Comparison of ENCODE assay signal across 8 cellular contexts in genomic region chr11:83063073-83063754, GRCh38. TPM values are rescaled to one million over a fixed set of nuclear protein-coding genes. Genes with fewer than 3 reads are reported as not detected.
DNase-seq lines count a peak whose midpoint lies in the region; ATAC-seq, FAIRE-seq and TF ChIP-seq lines count a peak whose summit lies in the region.

No MANE protein-coding gene starts in this region.

- H3K4me3 ChIP-seq in GM12865 (ENCODE audit: low read depth, low read length) (peak overlapping the region; percentile 53), GM12878 (peak overlapping the region; percentile 66), mucosa of rectum (ENCODE audit: low read length in 2 of 2) (peak overlapping the region; percentile 16 to 20)

- no peaks in the 10 kb centered on the region for H3K27me3 ChIP-seq in GM12878 (replicated peaks in 1 of 2; ENCODE audit: control insufficient read depth in 2 of 2, insufficient read depth in 2 of 2, low read length in 1 of 2)
- no peaks in the 10 kb centered on the region for H3K27me3 ChIP-seq in mucosa of rectum (ENCODE audit: control insufficient read depth in 2 of 2, insufficient read depth in 2 of 2, low read length in 2 of 2)

- SMC1A ChIA-PET in GM12878 (lab: Charles Lee; ENCODE audit: uncharacterized antibody, unreplicated experiment) = interaction anchor here (0.6 to 9.2 kb wide), 29 partner anchors 8 to 143 kb away, joined by 3 to 138 read pairs (median 6); partner anchors contain the start of genes PCF11 and RAB30

- peak overlapping the region; percentile 84 for H3K4me2 ChIP-seq in GM12878 (ENCODE audit: control insufficient read depth, insufficient read depth)

- H3K27ac ChIP-seq in GM12878 (ENCODE audit: control insufficient read depth, insufficient read depth) = peak overlapping the region; percentile 96
- peak overlapping the region; percentile 55 to 71 for H3K27ac ChIP-seq in mucosa of rectum (ENCODE audit: low read depth in 2 of 2, low read length in 2 of 2)

- no peak for TF ChIP-seq POLR2A in GM12878 (IDR thresholded peaks at IDR 0.05; ENCODE audit: low read depth, low read length)

- H2AFZ ChIP-seq in GM12878 (ENCODE audit: control insufficient read depth, low read depth, low read length) = peak overlapping the region; percentile 49; the same call in 1 of the 2 replicates

- H3K36me3 ChIP-seq in GM12878 (ENCODE audit: control insufficient read depth in 2 of 2, insufficient read depth in 2 of 2, low read length in 1 of 2) (peaks cover 0 to 4% of the 10 kb centered on the region in 2 experiments; a peak in 2 of 4 replicates), mucosa of rectum (ENCODE audit: control insufficient read depth in 2 of 2, insufficient read depth in 2 of 2, low read length in 2 of 2) (no peaks in the 10 kb centered on the region)

- H3K4me1 ChIP-seq in GM12878 (ENCODE audit: control insufficient read depth, insufficient read depth, low read length) (peaks cover 43% of the 10 kb centered on the region), mucosa of rectum (ENCODE audit: control insufficient read depth in 2 of 2, insufficient read depth in 2 of 2, low read length in 2 of 2) (peaks cover 0 to 4% of the 10 kb centered on the region in 2 donors)

- no TSS peak for BruUV-seq in GM12878 (replicated peaks; lab: Mats Ljungman, UMichigan)

- no peak for TF ChIP-seq RAD21 in GM12878 (IDR thresholded peaks at IDR 0.05; ENCODE audit: insufficient read depth, low read depth, low read length)

- H4K20me1 ChIP-seq in GM12878 (ENCODE audit: control insufficient read depth, insufficient read depth) = no peaks in the 10 kb centered on the region

- in situ Hi-C loops in GM12878 (cut with MboI) = no loop called here

- TF ChIP-seq EP300 in GM12878 (IDR thresholded peaks at IDR 0.05; ENCODE audit: borderline replicate concordance in 1 of 2, control insufficient read depth in 1 of 2, low read depth in 2 of 2, low read length in 2 of 2) = peak; percentile 96 to 98

- POLR2A ChIA-PET in GM12878 (lab: Charles Lee) (interaction anchor here (0.6 to 12.1 kb wide), 23 partner anchors 8 to 289 kb away, joined by 3 to 142 read pairs (median 5); partner anchors contain the start of genes DDIAS, PCF11, PRCP and RAB30), HEK293T (lab: Yijun Ruan, JAX) (interaction anchor here (1.0 to 2.5 kb wide), 2 partner anchors 8 to 10 kb away, joined by 3 to 7 read pairs; partner anchors contain the start of gene RAB30)

- DNase-seq in GM12865 (ENCODE audit: low read depth) (peak; percentile 87), GM12878 (ENCODE audit: low read depth, low spot score) (peak; percentile 88), HEK293T (ENCODE audit: extremely low spot score) (no peak), NCI-H2171 treated with DMSO at 0.1 percent for 48 hours (lab: John Stamatoyannopoulos, UW) (no peak)
- DNase-seq in activated CD4-positive, alpha-beta T cell treated with anti-CD3 and anti-CD28 coated beads, Interleukin-2, amount 50 U/mL, for 1 hour = no peak

- H3K9ac ChIP-seq in GM12878 (ENCODE audit: control insufficient read depth, insufficient read depth, low read length) (peak overlapping the region; percentile 71), mucosa of rectum (ENCODE audit: low read depth in 1 of 2, low read length in 2 of 2) (peak overlapping the region in 1 of 2 donors; percentile 15)

- ATAC-seq in GM21423 (IDR thresholded peaks at IDR 0.05; ENCODE audit: unreplicated experiment) = peak; percentile 60
- ATAC-seq in HG03571 (IDR thresholded peaks at IDR 0.05; ENCODE audit: unreplicated experiment) = peak; percentile 65
- ATAC-seq in GM12878 = peak; percentile 77

- FAIRE-seq in GM12878 (lab: Jason Lieb, UNC) = peak; percentile 84

- TF ChIP-seq CTCF in GM12865 (IDR thresholded peaks at IDR 0.05; ENCODE audit: insufficient read depth, low read depth, low read length, missing control alignments) = no peak
- TF ChIP-seq CTCF in GM12878 (IDR thresholded peaks at IDR 0.05 in 2 of 3, conservative IDR thresholded peaks at IDR 0.05 in 1 of 3; ENCODE audit: control insufficient read depth in 2 of 3, extremely low read depth in 1 of 3, insufficient read depth in 1 of 3, low read depth in 3 of 3, low read length in 3 of 3) = no peak

- CTCF ChIA-PET in GM12878 (lab: Yijun Ruan, JAX) (interaction anchor here (0.7 to 2.5 kb wide), 12 partner anchors 8 to 195 kb away, joined by 3 to 21 read pairs (median 4); partner anchors contain the start of gene RAB30), HEK293T (lab: Yijun Ruan, JAX) (interaction anchor here (0.5 to 0.6 kb wide), 2 partner anchors 8 to 43 kb away, joined by 3 read pairs; no protein-coding TSS in a partner anchor)

- RAD21 ChIA-PET in GM12878 (lab: Charles Lee; ENCODE audit: unreplicated experiment) = interaction anchor here (0.7 to 7.3 kb wide), 24 partner anchors 8 to 196 kb away, joined by 3 to 96 read pairs (median 6); partner anchors contain the start of genes ANKRD42, DDIAS, PCF11 and PRCP

- peaks cover 28% of the 10 kb centered on the region for H3K9me3 ChIP-seq in GM12878 (replicated peaks; ENCODE audit: control insufficient read depth, insufficient read depth, low read length)
- no peaks in the 10 kb centered on the region for H3K9me3 ChIP-seq in mucosa of rectum (ENCODE audit: control insufficient read depth in 2 of 2, low read length in 2 of 2)

- intact Hi-C loops in GM12878 (cut with micrococcal nuclease; ENCODE audit: unreplicated experiment) = loop anchor here (1.0 to 5.0 kb wide), 3 partner anchors 56 to 224 kb away; partner anchors contain the start of gene CCDC90B

- peaks cover 64% of the 10 kb centered on the region for H3K79me2 ChIP-seq in GM12878 (ENCODE audit: control insufficient read depth, insufficient read depth, low read length)

- WGBS in GM12878 (ENCODE audit: insufficient coverage, insufficient replicate concordance, low lambda C conversion rate, missing lambda C conversion rate) = 2% methylated on average over 7 of the region's 7 CpGs

TF ChIP-seq in GM12878, 131 proteins besides CTCF, POLR2A, EP300 and RAD21 (continues in another document):
- TF ChIP-seq GATAD2B (conservative IDR thresholded peaks at IDR 0.05; ENCODE audit: low read depth) (peak; percentile 72; the same call in 1 of the 2 replicates), NR2C2 (IDR thresholded peaks at IDR 0.05; ENCODE audit: borderline replicate concordance, control insufficient read depth, insufficient read length, low read depth) (no peak), PML (IDR thresholded peaks at IDR 0.05; ENCODE audit: low read length) (peak; percentile 85)

TF ChIP-seq in HEK293T, 16 proteins besides CTCF, POLR2A, EP300 and RAD21:
- TF ChIP-seq LEF1 (IDR thresholded peaks at IDR 0.05; ENCODE audit: borderline replicate concordance) (no peak), FOXM1 (IDR thresholded peaks at IDR 0.05; ENCODE audit: borderline replicate concordance) (no peak), NFRKB (IDR thresholded peaks at IDR 0.05) (no peak), ARNT (IDR thresholded peaks at IDR 0.05) (no peak), SP1 (IDR thresholded peaks at IDR 0.05) (no peak)

RNA-seq across cellular contexts. Expression of gene RAB30, which starts 8.5 kb away (rescaled TPM):
- total RNA-seq in GM12878 (2013; cell fraction: nucleolus; rRNA removed) = 49.2 and 55.3 TPM in 2 replicates
- total RNA-seq in GM12878 (2014; rRNA removed) (13.0 and 14.2 TPM in 2 replicates), GM12878 (2014; rRNA removed; fragmentation: Illumina TruSeq; extraction: Trizol) (15.2 and 16.1 TPM in 2 replicates), GM12878 (2021) (23.9 and 24.8 TPM in 2 replicates)
- 39.6 TPM for polyA plus RNA-seq in GM12878 (2011; ENCODE audit: low read depth)
- polyA plus RNA-seq in GM12878 (2011; rRNA removed) (23.0 and 26.7 TPM in 2 replicates), GM12878 (2014; fragmentation: Illumina TruSeq; extraction: Trizol) (22.5 and 32.9 TPM in 2 replicates), GM12878 (2014; fragmentation: Nextera tagmentation; extraction: Ambion mirVana) (10 to 100 TPM in 1 of 2 experiments, 1 to 10 TPM in 1; 9.8 to 14.2 TPM), GM12878 (2014; rRNA removed) (8.0 and 11.7 TPM in 2 replicates), GM12878 (2016; fragmentation: Nextera tagmentation; extraction: Ambion mirVana) (10 to 100 TPM; 22.2 TPM)
- 9.5 and 13.4 TPM in 2 replicates for polyA plus RNA-seq in GM12878 (2011; cell fraction: cytosol; rRNA removed)
- 13.5 and 14.2 TPM in 2 replicates for polyA plus RNA-seq in GM12878 (2011; cell fraction: nucleus; rRNA removed)
- 19.1 and 30.2 TPM in 2 replicates for polyA plus RNA-seq in GM12878 (2012)
- 14.5 and 29.4 TPM in 2 replicates for polyA minus RNA-seq in GM12878 (2011; rRNA and poly(A)+ RNA removed)
- polyA minus RNA-seq in GM12878 (2011; cell fraction: cytosol; rRNA and poly(A)+ RNA removed) = 6.9 and 11.0 TPM in 2 replicates
- polyA minus RNA-seq in GM12878 (2011; cell fraction: nucleus; rRNA and poly(A)+ RNA removed) = 11.6 and 16.6 TPM in 2 replicates

Comparison
In these comparisons a context has a peak if more than half of its experiments do, and no peak if none do; other contexts are left out.
1. DNase-seq: peak in GM12865 (single experiment) and GM12878 (single experiment); none in HEK293T (single experiment), NCI-H2171 treated with DMSO at 0.1 percent for 48 hours (single experiment) and activated CD4-positive, alpha-beta T cell treated with anti-CD3 and anti-CD28 coated beads, Interleukin-2, amount 50 U/mL, for 1 hour (single experiment).
2. Peak in every context shown above with its lines, with median percentiles within 50 percentile points of each other: H3K4me3 ChIP-seq and ATAC-seq.